ENCODE assay signal across 9 cellular contexts in genomic region chr1:23964790-23965740, GRCh38. TPM values are rescaled to one million over a fixed set of nuclear protein-coding genes. Genes with fewer than 3 reads are reported as not detected.
DNase-seq lines count a peak whose midpoint lies in the region; ATAC-seq and TF ChIP-seq lines count a peak whose summit lies in the region.
"Had no signal": no experiment of that assay in that cellular context is flagged by ENCODE, and none has a peak within 500 bp of the region (broad histone marks: within the 10 kb centered on the region; RNA-seq: fewer than 3 reads in every experiment).

No MANE protein-coding gene starts in this region.

- peak overlapping the region; percentile 53 for H3K4me3 Mint-ChIP-seq in neural crest cell
- H3K4me3 Mint-ChIP-seq in H9: no peak overlapping the region

- no peak overlapping the region for H4K91ac ChIP-seq in H9 (ENCODE audit: insufficient read length, low read depth, low read length)

- H2BK5ac ChIP-seq in H9 (ENCODE audit: insufficient read length, low read length): no peak overlapping the region

- H2AK5ac ChIP-seq in H9 (ENCODE audit: insufficient read length, low read length): no peak overlapping the region

- BruUV-seq in OCI-LY7 (replicated peaks; lab: Mats Ljungman, UMichigan): no TSS peak

- peaks cover 94% of the 10 kb centered on the region for H3K36me3 ChIP-seq in DOHH2 (ENCODE audit: control insufficient read depth, low read length)
- peaks cover 93% of the 10 kb centered on the region for H3K36me3 ChIP-seq in OCI-LY7 (ENCODE audit: insufficient read depth, low read length)
- H3K36me3 ChIP-seq in colonic mucosa: no peaks in the 10 kb centered on the region
- peaks cover 10% of the 10 kb centered on the region for H3K36me3 ChIP-seq in H7 (replicated peaks; ENCODE audit: control insufficient read depth, insufficient read depth, low read length)

- H3K23me2 ChIP-seq in H9 (ENCODE audit: insufficient read length, low read depth, low read length, poor library complexity, severe bottlenecking): no peaks in the 10 kb centered on the region

- H3K27ac Mint-ChIP-seq in neural crest cell (ENCODE audit: unreplicated experiment) (no peak overlapping the region), H9 (peak overlapping the region in 1 of 3 experiments; percentile 82; a peak in 2 of 7 replicates)

- H3K9me3 ChIP-seq in DOHH2 (ENCODE audit: control insufficient read depth, insufficient read depth, low read length) (no peaks in the 10 kb centered on the region), OCI-LY7 (ENCODE audit: low read length) (no peaks in the 10 kb centered on the region), colonic mucosa (no peaks in the 10 kb centered on the region), H9 (ENCODE audit: control insufficient read depth, low read depth, low read length) (no peaks in the 10 kb centered on the region)

- H3T11ph ChIP-seq in H9 (ENCODE audit: low read length): no peak overlapping the region

- H3K4me3 ChIP-seq in DOHH2 (ENCODE audit: low read length): no peak overlapping the region
- H3K4me3 ChIP-seq in OCI-LY7 (ENCODE audit: low read depth, low read length, poor library complexity, severe bottlenecking): no peak overlapping the region
- no peak overlapping the region for H3K4me3 ChIP-seq in colonic mucosa
- no peak overlapping the region for H3K4me3 ChIP-seq in H7 (ENCODE audit: insufficient read depth, low read depth, low read length)

- no peak overlapping the region for H2BK15ac ChIP-seq in H9 (ENCODE audit: low read depth, low read length)

- intact Hi-C loops in OCI-LY7 (cut with micrococcal nuclease; ENCODE audit: unreplicated experiment): no loop called here
- intact Hi-C loops in colonic mucosa (cut with DNase I): no loop called here

- H3K9me2 ChIP-seq in DOHH2 (replicated peaks; ENCODE audit: control insufficient read depth, low read length): no peaks in the 10 kb centered on the region
- no peaks in the 10 kb centered on the region for H3K9me2 ChIP-seq in OCI-LY7 (ENCODE audit: insufficient read depth, low read length)

- no peak overlapping the region for H2BK120ac ChIP-seq in H9 (ENCODE audit: low read depth, low read length, poor library complexity, severe bottlenecking)

- H2BK20ac ChIP-seq in H9 (ENCODE audit: low read depth, low read length, poor library complexity, severe bottlenecking): no peak overlapping the region

- no peak overlapping the region for H3K14ac ChIP-seq in H9 (ENCODE audit: insufficient read depth, low read length)

- H3K27me3 ChIP-seq in DOHH2 (ENCODE audit: control insufficient read depth, low read length) (no peaks in the 10 kb centered on the region), colonic mucosa (no peaks in the 10 kb centered on the region), H9 (ENCODE audit: insufficient read depth, low read length) (no peaks in the 10 kb centered on the region), H7 (ENCODE audit: control insufficient read depth, insufficient read depth, low read length) (no peaks in the 10 kb centered on the region)

- H3K36me3 Mint-ChIP-seq in neural crest cell (ENCODE audit: low read depth) (peaks cover 21% of the 10 kb centered on the region), H9 (ENCODE audit: insufficient read depth in 1 of 3, low read depth in 3 of 3) (peaks cover 23 to 70% (median 46%) of the 10 kb centered on the region in 3 experiments)

- H4K20me1 ChIP-seq in DOHH2 (ENCODE audit: control insufficient read depth, insufficient read depth, low read depth, low read length): peaks cover 8% of the 10 kb centered on the region; the same call in 1 of the 2 replicates
- peaks cover 23% of the 10 kb centered on the region; the same call in 1 of the 2 replicates for H4K20me1 ChIP-seq in OCI-LY7 (ENCODE audit: insufficient read depth, low read length)
- H4K20me1 ChIP-seq in H9 (ENCODE audit: control insufficient read depth, insufficient read depth, insufficient read length): no peaks in the 10 kb centered on the region

- H3K18ac ChIP-seq in H9 (ENCODE audit: insufficient read length, low read depth, low read length): no peak overlapping the region

- no peak for TF ChIP-seq CTCF in DOHH2 (IDR thresholded peaks at IDR 0.05; ENCODE audit: low read depth, low read length, poor library complexity, severe bottlenecking)
- no peak for TF ChIP-seq CTCF in OCI-LY7 (conservative IDR thresholded peaks at IDR 0.05; ENCODE audit: low read length)
- TF ChIP-seq CTCF in colonic mucosa (IDR thresholded peaks at IDR 0.05): no peak
- TF ChIP-seq CTCF in neural crest cell (conservative IDR thresholded peaks at IDR 0.05): no peak
- TF ChIP-seq CTCF in H9 (conservative IDR thresholded peaks at IDR 0.05): no peak

- H3K79me1 ChIP-seq in H9 (ENCODE audit: insufficient read depth, low read depth, low read length, poor library complexity, severe bottlenecking): no peaks in the 10 kb centered on the region

- H3K4ac ChIP-seq in H9 (ENCODE audit: low read depth, low read length): no peak overlapping the region

- no peak for ATAC-seq in HG02759 (IDR thresholded peaks at IDR 0.05; ENCODE audit: unreplicated experiment)

- no peak overlapping the region for H2AFZ ChIP-seq in OCI-LY7 (ENCODE audit: low read length)
- no peak overlapping the region for H2AFZ ChIP-seq in H9 (ENCODE audit: low read length)

- DNase-seq in OCI-LY7 (ENCODE audit: low spot score) (no peak), colonic mucosa (no peak), neural crest cell (ENCODE audit: low read depth, low spot score) (no peak), H9 (no peak), H7 (no peak), NCI-H345 (lab: John Stamatoyannopoulos, UW) (no peak)
- DNase-seq: activated effector memory CD4-positive, alpha-beta T cell treated with Interleukin-2 at 50 U/mL for 16 hours had no signal

- no CpG with 5 or more reads among the region's 5 CpGs for WGBS in H9 (ENCODE audit: extremely low coverage, insufficient read length, low lambda C conversion rate)

- H3K9ac ChIP-seq in colonic mucosa (ENCODE audit: low read depth in 2 of 2, low read length in 2 of 2): no peak overlapping the region
- H3K9ac ChIP-seq in H9 (ENCODE audit: extremely low read depth, insufficient read length, low read length): no peak overlapping the region

- H4K5ac ChIP-seq in H9 (ENCODE audit: insufficient read length, low read depth, low read length): no peak overlapping the region

- H3K4me1 Mint-ChIP-seq in neural crest cell (peaks cover 28% of the 10 kb centered on the region), H9 (peaks cover 10 to 13% of the 10 kb centered on the region in 2 experiments)

- no peaks in the 10 kb centered on the region for H3K27me3 Mint-ChIP-seq in neural crest cell (ENCODE audit: low read depth)
- no peaks in the 10 kb centered on the region for H3K27me3 Mint-ChIP-seq in H9 (ENCODE audit: low read depth)

- POLR2A ChIA-PET in OCI-LY7 (lab: Charles Lee): interaction anchor here (1.2 to 2.5 kb wide), 4 partner anchors 10 to 16 kb away, joined by 4 to 16 read pairs (median 8); partner anchors contain the start of gene SRSF10

- no peak overlapping the region for H3K56ac ChIP-seq in H9 (ENCODE audit: insufficient read length, low read depth, low read length)

- no peak overlapping the region for H3K23ac ChIP-seq in H9 (ENCODE audit: insufficient read length, low read depth, low read length)

- H3K4me2 ChIP-seq in DOHH2 (ENCODE audit: low read length): peak overlapping the region; percentile 15
- peak overlapping the region; percentile 43 for H3K4me2 ChIP-seq in OCI-LY7 (ENCODE audit: low read length)
- no peak overlapping the region for H3K4me2 ChIP-seq in H9 (ENCODE audit: insufficient read depth, insufficient read length, low read length)

- H3K79me2 ChIP-seq in DOHH2 (ENCODE audit: control insufficient read depth, low read length): peaks cover 70% of the 10 kb centered on the region
- H3K79me2 ChIP-seq in OCI-LY7 (ENCODE audit: insufficient read depth, low read depth, low read length): peaks cover 91% of the 10 kb centered on the region
- H3K79me2 ChIP-seq in H9 (ENCODE audit: insufficient read depth, low read length): peaks cover 7% of the 10 kb centered on the region; the same call in 1 of the 2 replicates

- no peak overlapping the region for H4K8ac ChIP-seq in H9 (replicated peaks; ENCODE audit: insufficient read length, low read depth, low read length)

- H3K9me3 Mint-ChIP-seq in neural crest cell: no peaks in the 10 kb centered on the region
- H3K9me3 Mint-ChIP-seq in H9: no peaks in the 10 kb centered on the region

- peaks cover 90% of the 10 kb centered on the region for H3F3A ChIP-seq in DOHH2 (ENCODE audit: control insufficient read depth, insufficient read depth)

- peaks cover 47% of the 10 kb centered on the region for H3K4me1 ChIP-seq in DOHH2 (ENCODE audit: control insufficient read depth, low read length)
- H3K4me1 ChIP-seq in OCI-LY7 (ENCODE audit: insufficient read depth, low read length, poor library complexity, severe bottlenecking): peaks cover 49% of the 10 kb centered on the region
- H3K4me1 ChIP-seq in colonic mucosa: peaks cover 3% of the 10 kb centered on the region
- no peaks in the 10 kb centered on the region for H3K4me1 ChIP-seq in H9 (ENCODE audit: insufficient read depth, low read length)

- CTCF ChIA-PET in OCI-LY7 (lab: Charles Lee; ENCODE audit: unreplicated experiment): no interaction called here

- H2BK12ac ChIP-seq in H9 (ENCODE audit: insufficient read length, low read depth, low read length): no peak overlapping the region

- peak overlapping the region; percentile 44 for H3K27ac ChIP-seq in DOHH2 (ENCODE audit: low read depth, low read length)
- peak overlapping the region; percentile 55 for H3K27ac ChIP-seq in OCI-LY7 (ENCODE audit: low read depth, low read length, poor library complexity, severe bottlenecking)
- peak overlapping the region; percentile 45 for H3K27ac ChIP-seq in colonic mucosa
- no peak overlapping the region for H3K27ac ChIP-seq in H9 (ENCODE audit: insufficient read length, low read depth, low read length)

RNA-seq across cellular contexts. Expression of gene PNRC2, which starts 5.4 kb away (rescaled TPM):
- 129 and 143 TPM in 2 replicates for total RNA-seq in OCI-LY7 (2014; rRNA removed; shearing (Covaris generic))
- total RNA-seq in OCI-LY7 (2022) (198 and 210 TPM in 2 replicates), colonic mucosa (100 to 1,000 TPM; 152 to 170 TPM), neural crest cell (178 and 189 TPM in 2 replicates), H9 (2021) (86.0 and 87.6 TPM in 2 replicates)
- 144 and 147 TPM in 2 replicates for total RNA-seq in H7 (2014; rRNA removed; shearing (Covaris generic))

RNA-seq across cellular contexts. Expression of gene SRSF10, which starts 15.1 kb away (rescaled TPM):
- total RNA-seq in OCI-LY7 (2014; rRNA removed; shearing (Covaris generic)): 229 and 293 TPM in 2 replicates
- 335 and 394 TPM in 2 replicates for total RNA-seq in OCI-LY7 (2022)
- total RNA-seq in colonic mucosa: 100 to 1,000 TPM in 1 of 2 donors, 10 to 100 TPM in 1; 76.8 to 115 TPM
- total RNA-seq in neural crest cell: 219 and 228 TPM in 2 replicates
- 238 and 242 TPM in 2 replicates for total RNA-seq in H9 (2021)
- 82.8 and 122 TPM in 2 replicates for total RNA-seq in H7 (2014; rRNA removed; shearing (Covaris generic))

RNA-seq across cellular contexts. Expression of gene CNR2, which starts 51.9 kb away (rescaled TPM):
- 11.2 and 14.1 TPM in 2 replicates for total RNA-seq in OCI-LY7 (2014; rRNA removed; shearing (Covaris generic))
- 13.2 and 17.0 TPM in 2 replicates for total RNA-seq in OCI-LY7 (2022)
- under 1 TPM; 0.12 to 0.13 TPM for total RNA-seq in colonic mucosa
- not detected in 2 replicates for total RNA-seq in neural crest cell
- not detected in 2 replicates for total RNA-seq in H9 (2021)
- not detected in 2 replicates for total RNA-seq in H7 (2014; rRNA removed; shearing (Covaris generic))

Comparison
In these comparisons a context has a peak if more than half of its experiments do, and no peak if none do; other contexts are left out.
1. RNA of gene CNR2, which starts 51.9 kb away (total RNA-seq): 11.2 to 17.0 TPM in OCI-LY7; 0.12 to 0.13 TPM in colonic mucosa, not detected in neural crest cell, not detected in H9 and not detected in H7; every median in the first group is over 10 times any median in the second.